33 cellular contexts compared by ENCODE assay signal in genomic region chr15:29275855-29276254, GRCh38.
"Had no signal": no experiment of that assay in that cellular context is flagged by ENCODE, and none has a peak within 500 bp of the region (broad histone marks: within the 10 kb centered on the region; RNA-seq: fewer than 3 reads in every experiment).

No MANE protein-coding gene starts in this region.

- H3K9me3 ChIP-seq: adrenal gland, ascending aorta, body of pancreas, breast epithelium had no signal

- H3K36me3 ChIP-seq: adrenal gland, ascending aorta, brain microvascular endothelial cell, breast epithelium, cardiac muscle cell had no signal

- DNase-seq: activated effector memory CD4-positive, alpha-beta T cell treated with anti-CD3 and anti-CD28 coated beads, Interleukin-2, amount 50 U/mL, for 16 hours; activated effector memory CD4-positive, alpha-beta T cell treated with Interleukin-2 at 50 U/mL for 16 hours; activated gamma-delta T cell; activated gamma-delta T cell treated with Interleukin-2 at 50 U/mL for 16 hours; activated naive CD4-positive, alpha-beta T cell; activated naive CD4-positive, alpha-beta T cell treated with anti-CD3 and anti-CD28 coated beads for 36 hours; activated naive CD4-positive, alpha-beta T cell treated with anti-CD3 and anti-CD28 coated beads, Interleukin-2, amount 10 ng/mL, durations not matched to agents 7 days and 5 days; activated naive CD4-positive, alpha-beta T cell treated with anti-CD3 and anti-CD28 coated beads, Interleukin-2, amount 50 U/mL, for 16 hours; activated naive CD4-positive, alpha-beta T cell treated with Interleukin-2 at 50 U/mL for 16 hours; activated naive CD8-positive, alpha-beta T cell treated with anti-CD3 and anti-CD28 coated beads for 36 hours; activated naive CD8-positive, alpha-beta T cell treated with anti-CD3 and anti-CD28 coated beads, Interleukin-2, amount 10 ng/mL, durations not matched to agents 7 days and 5 days; activated naive CD8-positive, alpha-beta T cell treated with anti-CD3 and anti-CD28 coated beads, Interleukin-2, amount 50 U/mL, for 24 hours; activated T-cell treated with anti-CD3 and anti-CD28 coated beads for 4 hours; activated T-cell treated with anti-CD3 and anti-CD28 coated beads, Interleukin-2, amount 50 U/mL, for 1 hour; activated T-cell treated with anti-CD3 and anti-CD28 coated beads, Interleukin-2, amount 50 U/mL, for 24 hours; activated T-cell treated with anti-CD3 and anti-CD28 coated beads, Interleukin-2, amount 50 U/mL, for 4 hours; activated T-cell treated with anti-CD3 and anti-CD28 coated beads, Interleukin-2, amount 50 U/mL, for 48 hours; activated T-cell treated with anti-CD3 and anti-CD28 coated beads, Interleukin-2, amount 50 U/mL, for 72 hours; adrenal gland; amniotic stem cell; amygdala; anterior cingulate cortex; aorta; body of pancreas; brain microvascular endothelial cell; caudate nucleus; central memory CD4-positive, alpha-beta T cell; cerebellar nuclear complex had no signal

- H3K4me3 ChIP-seq: adrenal gland, ascending aorta, body of pancreas, breast epithelium, cardiac muscle cell had no signal

- H3K27me3 ChIP-seq: adrenal gland, ascending aorta, body of pancreas, brain microvascular endothelial cell, breast epithelium, cardiac muscle cell had no signal

- ATAC-seq: activated naive CD4-positive, alpha-beta T cell treated with anti-CD3 and anti-CD28 coated beads, Interleukin-2, amount 50 U/mL, for 72 hours; activated naive CD8-positive, alpha-beta T cell treated with anti-CD3 and anti-CD28 coated beads, Interleukin-2, amount 50 U/mL, for 24 hours; activated T-cell treated with anti-CD3 and anti-CD28 coated beads, Interleukin-2, amount 50 U/mL, for 4 hours; activated T-cell treated with anti-CD3 and anti-CD28 coated beads, Interleukin-2, amount 50 U/mL, for 72 hours; activated T-helper 17 cell treated with anti-CD3 and anti-CD28 coated beads, Interleukin-2, amount 50 U/mL, for 72 hours; body of pancreas had no signal

- H3K4me1 ChIP-seq: adrenal gland, ascending aorta, body of pancreas had no signal

- H3K27ac ChIP-seq: adrenal gland, ascending aorta, body of pancreas, brain microvascular endothelial cell, breast epithelium, cardiac muscle cell had no signal
